1 cellular context compared by ENCODE assay signal in genomic region chr12:109126781-109127180, GRCh38.
TF ChIP-seq lines count a peak whose summit lies in the region.

No MANE protein-coding gene starts in this region.

TF ChIP-seq in GM23338, 12 proteins besides CTCF, POLR2A, EP300 and RAD21 (continued from another document):
- TF ChIP-seq ZNF114 (CRISPR knock-in tag; IDR thresholded peaks at IDR 0.05) = no peak
- TF ChIP-seq EZH2phosphoT487 (IDR thresholded peaks at IDR 0.05; ENCODE audit: unreplicated experiment) = no peak
